In the genomic region with DNA sequence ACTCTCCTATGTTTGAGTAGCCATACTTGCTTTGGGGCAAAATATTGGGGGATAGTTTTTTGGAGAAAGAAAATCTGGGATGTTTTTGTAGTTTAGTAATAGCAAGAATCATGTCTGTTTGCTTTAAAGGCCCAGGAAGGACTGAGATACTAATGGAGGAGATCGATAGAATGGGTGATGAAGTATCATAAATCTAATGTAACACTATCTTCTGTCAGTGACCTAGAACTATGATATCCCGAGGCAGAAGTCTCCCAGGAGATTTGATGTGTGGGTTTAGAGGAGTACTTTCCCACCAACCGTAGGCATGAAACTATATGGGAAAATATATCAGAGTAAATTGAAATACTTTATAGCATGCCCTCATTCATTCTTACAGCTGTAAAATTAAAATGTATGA, we compare ENCODE assay signal across 8 cellular contexts. TPM values are rescaled to one million over a fixed set of nuclear protein-coding genes. Genes with fewer than 3 reads are reported as not detected.
DNase-seq lines count a peak whose midpoint lies in the region; ATAC-seq, FAIRE-seq and TF ChIP-seq lines count a peak whose summit lies in the region.

No MANE protein-coding gene starts in this region.

- TF ChIP-seq POLR2A in A549 (IDR thresholded peaks at IDR 0.05; ENCODE audit: low read length) = no peak

- no peaks in the 10 kb centered on the region; the same call in 1 of the 2 replicates for H3K27me3 Mint-ChIP-seq in HFFc6 (ENCODE audit: insufficient read depth)

- TF ChIP-seq CTCF in A549 (IDR thresholded peaks at IDR 0.05) = no peak
- TF ChIP-seq CTCF in HFFc6 (IDR thresholded peaks at IDR 0.05) = no peak
- no peak for TF ChIP-seq CTCF in brain microvascular endothelial cell (IDR thresholded peaks at IDR 0.05; ENCODE audit: low read depth, low read length, missing control alignments)

- peak overlapping the region; percentile 99 for H3K27ac Mint-ChIP-seq in HFFc6

- no peaks in the 10 kb centered on the region for H3K9me3 Mint-ChIP-seq in HFFc6

- peak overlapping the region; percentile 90 for H3K4me3 Mint-ChIP-seq in HFFc6

- H3K9me3 ChIP-seq in A549 (no peaks in the 10 kb centered on the region), muscle layer of duodenum (ENCODE audit: control insufficient read depth in 1 of 2, low read length in 2 of 2) (no peaks in the 10 kb centered on the region)

- ATAC-seq in A549 = no peak
- ATAC-seq in HG03196 (IDR thresholded peaks at IDR 0.05; ENCODE audit: unreplicated experiment) = no peak

- peak overlapping the region; percentile 88 to 94 for H3K27ac ChIP-seq in A549
- peak overlapping the region; percentile 88 for H3K27ac ChIP-seq in brain microvascular endothelial cell
- peak overlapping the region; percentile 89 for H3K27ac ChIP-seq in muscle layer of duodenum (ENCODE audit: low read length)

- no peaks in the 10 kb centered on the region for H3K36me3 ChIP-seq in brain microvascular endothelial cell (replicated peaks)
- no peaks in the 10 kb centered on the region for H3K36me3 ChIP-seq in muscle layer of duodenum (ENCODE audit: control insufficient read depth in 1 of 2, insufficient read depth in 2 of 2, low read length in 2 of 2)

- 23% methylated on average over 3 of the region's 3 CpGs for WGBS in A549 (ENCODE audit: missing lambda C conversion rate)

- no peaks in the 10 kb centered on the region for H3K27me3 ChIP-seq in brain microvascular endothelial cell (replicated peaks)
- no peaks in the 10 kb centered on the region for H3K27me3 ChIP-seq in muscle layer of duodenum (ENCODE audit: low read depth, low read length)

- POLR2A ChIA-PET in A549 (lab: Yijun Ruan, JAX) = interaction anchor here (1.0 to 2.7 kb wide), 4 partner anchors 14 to 397 kb away, joined by 4 to 37 read pairs (median 6); a partner anchor contains a TSS

- H3K36me3 Mint-ChIP-seq in HFFc6 (ENCODE audit: low read depth) = peaks cover 9% of the 10 kb centered on the region

- peak overlapping the region; percentile 95 for H3K4me2 ChIP-seq in A549

- no peak for FAIRE-seq in A549 (lab: Jason Lieb, UNC)

- peaks cover 60% of the 10 kb centered on the region for H3K4me1 Mint-ChIP-seq in HFFc6 (ENCODE audit: low read depth)

- in situ Hi-C loops in brain microvascular endothelial cell (cut with HindIII; ENCODE audit: low pct_ligation_motif_present, low sequenced_read_pairs) = no loop called here

- no peak for TF ChIP-seq EP300 in A549 (IDR thresholded peaks at IDR 0.05)

- DNase-seq in A549 (ENCODE audit: low read depth in 1 of 2, low spot score in 1 of 2) (no peak), HFFc6 (no peak), brain microvascular endothelial cell (no peak), NCI-H1436 treated with DMSO at 0.1 percent for 48 hours (lab: John Stamatoyannopoulos, UW) (no peak), occipital lobe (lab: John Stamatoyannopoulos, UW) (no peak), AG20443 (ENCODE audit: low spot score) (no peak)

- CTCF ChIA-PET in A549 (lab: Yijun Ruan, JAX) = interaction anchor here (1.1 to 2.2 kb wide), 5 partner anchors 10 to 25 kb away, joined by 3 to 6 read pairs (median 4); a partner anchor contains a TSS

- TF ChIP-seq RAD21 in A549 (conservative IDR thresholded peaks at IDR 0.05 in 1 of 2, IDR thresholded peaks at IDR 0.05 in 1 of 2) = no peak

- peaks cover 40% of the 10 kb centered on the region for H3K4me1 ChIP-seq in A549
- H3K4me1 ChIP-seq in muscle layer of duodenum (ENCODE audit: control insufficient read depth in 1 of 2, insufficient read depth in 2 of 2, low read length in 2 of 2) = peaks cover 16 to 17% of the 10 kb centered on the region in 2 donors

- H3K4me3 ChIP-seq in A549 (peak overlapping the region; percentile 61), brain microvascular endothelial cell (ENCODE audit: low read depth, low read length) (peak overlapping the region; percentile 63), muscle layer of duodenum (ENCODE audit: low read depth in 1 of 2, low read length in 2 of 2) (peak overlapping the region; percentile 68 to 94)

TF ChIP-seq in A549, 52 proteins besides CTCF, POLR2A, EP300 and RAD21:
- TF ChIP-seq HOXB13 (CRISPR knock-in tag; IDR thresholded peaks at IDR 0.05; ENCODE audit: low read depth) (no peak), FOSB (CRISPR knock-in tag; IDR thresholded peaks at IDR 0.05) (no peak), BHLHE40 (IDR thresholded peaks at IDR 0.05; ENCODE audit: low read depth, low read length) (no peak), HOXB5 (CRISPR knock-in tag; IDR thresholded peaks at IDR 0.05) (no peak), JUN (IDR thresholded peaks at IDR 0.05) (no peak), ZFP36 (IDR thresholded peaks at IDR 0.05; ENCODE audit: borderline replicate concordance, partially characterized antibody) (no peak), RARB (CRISPR knock-in tag; IDR thresholded peaks at IDR 0.05) (no peak), RFX5 (IDR thresholded peaks at IDR 0.05) (no peak), JUNB (IDR thresholded peaks at IDR 0.05) (no peak), ESRRA (IDR thresholded peaks at IDR 0.05; ENCODE audit: borderline replicate concordance, low read length) (no peak), TP53 (CRISPR knock-in tag; IDR thresholded peaks at IDR 0.05) (no peak), FOXS1 (CRISPR knock-in tag; IDR thresholded peaks at IDR 0.05) (no peak), CBX8 (IDR thresholded peaks at IDR 0.05) (no peak), CEBPB (IDR thresholded peaks at IDR 0.05) (no peak), TFCP2L1 (CRISPR knock-in tag; IDR thresholded peaks at IDR 0.05) (no peak)
- TF ChIP-seq, protein P1, sequence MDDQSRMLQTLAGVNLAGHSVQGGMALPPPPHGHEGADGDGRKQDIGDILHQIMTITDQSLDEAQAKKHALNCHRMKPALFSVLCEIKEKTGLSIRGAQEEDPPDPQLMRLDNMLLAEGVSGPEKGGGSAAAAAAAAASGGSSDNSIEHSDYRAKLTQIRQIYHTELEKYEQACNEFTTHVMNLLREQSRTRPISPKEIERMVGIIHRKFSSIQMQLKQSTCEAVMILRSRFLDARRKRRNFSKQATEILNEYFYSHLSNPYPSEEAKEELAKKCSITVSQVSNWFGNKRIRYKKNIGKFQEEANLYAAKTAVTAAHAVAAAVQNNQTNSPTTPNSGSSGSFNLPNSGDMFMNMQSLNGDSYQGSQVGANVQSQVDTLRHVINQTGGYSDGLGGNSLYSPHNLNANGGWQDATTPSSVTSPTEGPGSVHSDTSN (IDR thresholded peaks at IDR 0.05) = no peak
TF ChIP-seq in A549: peak in this region for 0.

RNA-seq across cellular contexts. Expression of a gene that starts 21.0 kb away (rescaled TPM):
- polyA plus RNA-seq in A549 (2011; rRNA removed) (32.9 and 36.1 TPM in 2 replicates), A549 (2017; fragmentation: RNase III; extraction: RNeasy Plus Mini Kit Qiagen cat#74134 plus additional on column Dnase treatment) (14.4 to 19.8 TPM (median 16.6 TPM) in 3 replicates)
- polyA plus RNA-seq in A549 (2012; cell fraction: cytosol; rRNA removed) = 10.4 and 12.9 TPM in 2 replicates
- polyA plus RNA-seq in A549 (2012; cell fraction: nucleus; rRNA removed) = 63.5 and 66.0 TPM in 2 replicates
- polyA minus RNA-seq in A549 (2011; rRNA and poly(A)+ RNA removed) = 108 and 121 TPM in 2 replicates
- total RNA-seq in HFFc6 (2021; fragmentation: NEBNext Ultra II Directional; extraction: Animal tissue kit (Norgen Biotek cat#: 25700)) = 10 to 100 TPM; 51.1 to 64.2 (median 57.8) TPM
- total RNA-seq in occipital lobe = 2.3 TPM

RNA-seq across cellular contexts. Expression of a gene that starts 49.3 kb away (rescaled TPM):
- polyA plus RNA-seq in A549 (2011; rRNA removed) (49.5 and 52.5 TPM in 2 replicates), A549 (2017; fragmentation: RNase III; extraction: RNeasy Plus Mini Kit Qiagen cat#74134 plus additional on column Dnase treatment) (43.4 to 48.6 TPM (median 44.1 TPM) in 3 replicates)
- polyA plus RNA-seq in A549 (2012; cell fraction: cytosol; rRNA removed) = 24.7 and 30.8 TPM in 2 replicates
- polyA plus RNA-seq in A549 (2012; cell fraction: nucleus; rRNA removed) = 20.0 and 21.6 TPM in 2 replicates
- 61.8 and 64.9 TPM in 2 replicates for polyA minus RNA-seq in A549 (2011; rRNA and poly(A)+ RNA removed)
- total RNA-seq in HFFc6 (2021; fragmentation: NEBNext Ultra II Directional; extraction: Animal tissue kit (Norgen Biotek cat#: 25700)) = 10 to 100 TPM; 37.7 to 44.3 (median 41.0) TPM
- 21.1 TPM for total RNA-seq in occipital lobe

Comparison
In these comparisons a context has a peak if more than half of its experiments do, and no peak if none do; other contexts are left out.
1. RNA of a gene that starts 21.0 kb away (total RNA-seq): 51.1 to 64.2 TPM in HFFc6; 2.3 TPM in occipital lobe (single experiment); every median in the first group is over 10 times any median in the second.
2. Peak in every context shown above with its lines, with median percentiles within 50 percentile points of each other: H3K27ac ChIP-seq and H3K4me3 ChIP-seq.